8 cellular contexts compared by ENCODE assay signal in genomic region chr6:113856011-113856551, GRCh38. TPM values are rescaled to one million over a fixed set of nuclear protein-coding genes. Genes with fewer than 3 reads are reported as not detected.
DNase-seq lines count a peak whose midpoint lies in the region; ATAC-seq, FAIRE-seq and TF ChIP-seq lines count a peak whose summit lies in the region.

No MANE protein-coding gene starts in this region.

- no peaks in the 10 kb centered on the region for H3K27me3 ChIP-seq in thoracic aorta (replicated peaks; ENCODE audit: insufficient read depth)

- peak; percentile 1; the same call in 1 of the 2 replicates for TF ChIP-seq POLR2A in GM12891 (IDR thresholded peaks at IDR 0.05; ENCODE audit: low read depth, low read length)

- H3K27ac ChIP-seq in 22Rv1 (peak overlapping the region; percentile 98), thoracic aorta (peak overlapping the region; percentile 13 to 55)

- TF ChIP-seq CTCF in 22Rv1 (IDR thresholded peaks at IDR 0.05) (no peak), cardiac fibroblast (IDR thresholded peaks at IDR 0.05; ENCODE audit: low read depth, low read length) (no peak), thoracic aorta (IDR thresholded peaks at IDR 0.05) (no peak)

- no peaks in the 10 kb centered on the region for H3K9me3 ChIP-seq in thoracic aorta

- peak; percentile 85 for FAIRE-seq in GM12891 (lab: Jason Lieb, UNC)

- ATAC-seq in thoracic aorta (ENCODE audit: insufficient number of reproducible peaks, low FRiP score, low read depth), result no peak

- H3K4me3 ChIP-seq in cardiac fibroblast (replicated peaks in 1 of 2; ENCODE audit: low read depth in 2 of 2, low read length in 2 of 2), result peak overlapping the region; percentile 77
- peak overlapping the region; percentile 96 for H3K4me3 ChIP-seq in thoracic aorta

- peaks cover 5 to 9% of the 10 kb centered on the region in 2 donors for H3K4me1 ChIP-seq in thoracic aorta (ENCODE audit: control insufficient read depth in 1 of 2, low read depth in 2 of 2)

- DNase-seq in GM12891 (ENCODE audit: insufficient read length, low spot score) (no peak), NCI-H526 (lab: John Stamatoyannopoulos, UW) (peak; percentile 68 to 83), cardiac fibroblast (ENCODE audit: low read depth in 2 of 2) (peak; percentile 59 to 67), kidney tubule cell (ENCODE audit: low spot score) (peak; percentile 52), thoracic aorta (ENCODE audit: low spot score) (no peak), iPS-NIHi7 (ENCODE audit: extremely low spot score) (no peak), GF-D8 (lab: John Stamatoyannopoulos, UW) (no peak)

- no peaks in the 10 kb centered on the region for H3K36me3 ChIP-seq in thoracic aorta

TF ChIP-seq in GM12891, 5 proteins besides CTCF, POLR2A, EP300 and RAD21:
- TF ChIP-seq SPI1 (IDR thresholded peaks at IDR 0.05; ENCODE audit: low read depth, low read length) (no peak), TAF1 (IDR thresholded peaks at IDR 0.05; ENCODE audit: low read depth, low read length) (no peak), POU2F2 (IDR thresholded peaks at IDR 0.05; ENCODE audit: low read depth, low read length) (no peak), POLR2AphosphoS5 (IDR thresholded peaks at IDR 0.05; ENCODE audit: low read depth, low read length) (no peak), PAX5 (IDR thresholded peaks at IDR 0.05; ENCODE audit: insufficient read depth, low read length, severe bottlenecking) (no peak)
TF ChIP-seq in GM12891: peak in this region for 0.

RNA-seq across cellular contexts. Expression of gene MARCKS, which starts 1.1 kb away (rescaled TPM):
- 41.6 TPM for polyA plus RNA-seq in GM12891 (2012; ENCODE audit: low read depth, missing spikeins)
- total RNA-seq in thoracic aorta, result 10 to 100 TPM; 34.3 TPM

Comparison
In these comparisons a context has a peak if more than half of its experiments do, and no peak if none do; other contexts are left out.
1. DNase-seq: peak in NCI-H526 (2 of 2), cardiac fibroblast (2 of 2) and kidney tubule cell (single experiment); none in GM12891 (single experiment), thoracic aorta (single experiment), iPS-NIHi7 (single experiment) and GF-D8 (single experiment).